Comparison of ENCODE assay signal across 10 cellular contexts in genomic region chr3:79361748-79362378, GRCh38.
A peak's percentile ranks its signal among the peaks of the same experiment; 100 is the strongest.
DNase-seq lines count a peak whose midpoint lies in the region; ATAC-seq, FAIRE-seq and TF ChIP-seq lines count a peak whose summit lies in the region.
"Had no signal": no experiment of that assay in that cellular context is flagged by ENCODE, and none has a peak within 500 bp of the region (broad histone marks: within the 10 kb centered on the region; RNA-seq: fewer than 3 reads in every experiment).

No MANE protein-coding gene starts in this region.

- DNase-seq in NCI-H1105 treated with DMSO at 0.1 percent for 48 hours (lab: John Stamatoyannopoulos, UW) = peak; percentile 31
- DNase-seq in NCI-H1105 (lab: John Stamatoyannopoulos, UW) = no peak
- DNase-seq in H7 = peak; percentile 18
- DNase-seq in NCI-H1694 (lab: John Stamatoyannopoulos, UW) = peak; percentile 27
- no peak for DNase-seq in astrocyte (ENCODE audit: low read depth)
- peak; percentile 42 for DNase-seq in kidney tubule cell (ENCODE audit: low spot score)
- DNase-seq in activated naive CD4-positive, alpha-beta T cell (lab: John Stamatoyannopoulos, UW) = no peak
- DNase-seq in activated naive CD4-positive, alpha-beta T cell treated with anti-CD3 and anti-CD28 coated beads, Interleukin-2, amount 50 U/mL, for 72 hours (ENCODE audit: low spot score in 2 of 2) = no peak

- H3K4me3 Mint-ChIP-seq in astrocyte (ENCODE audit: unreplicated experiment) = no peak overlapping the region
- H3K4me3 Mint-ChIP-seq: activated naive CD4-positive, alpha-beta T cell treated with anti-CD3 and anti-CD28 coated beads, Interleukin-2, amount 50 U/mL, for 24 hours had no signal

- H3K27ac Mint-ChIP-seq in astrocyte (ENCODE audit: unreplicated experiment) = no peak overlapping the region
- no peak overlapping the region for H3K27ac Mint-ChIP-seq in activated naive CD4-positive, alpha-beta T cell treated with anti-CD3 and anti-CD28 coated beads, Interleukin-2, amount 50 U/mL, for 72 hours

- no peak for FAIRE-seq in astrocyte (lab: Jason Lieb, UNC)

- H3K27me3 Mint-ChIP-seq in astrocyte (ENCODE audit: low read depth, unreplicated experiment) = no peaks in the 10 kb centered on the region
- H3K27me3 Mint-ChIP-seq: activated naive CD4-positive, alpha-beta T cell treated with anti-CD3 and anti-CD28 coated beads, Interleukin-2, amount 50 U/mL, for 24 hours had no signal

- no peaks in the 10 kb centered on the region for H3K27me3 ChIP-seq in H7 (ENCODE audit: control insufficient read depth, insufficient read depth, low read length)
- H3K27me3 ChIP-seq in astrocyte (ENCODE audit: insufficient read depth, low read length) = no peaks in the 10 kb centered on the region
- H3K27me3 ChIP-seq: BLaER1 treated with 17β-estradiol and CSF1 and Interleukin-3, amounts not matched to agents 10 nM and 100 nM had no signal

- H3K27ac ChIP-seq in astrocyte (ENCODE audit: low read depth, low read length) = no peak overlapping the region
- H3K27ac ChIP-seq: BLaER1 treated with 17β-estradiol and CSF1 and Interleukin-3, amounts not matched to agents 10 nM and 100 nM had no signal

- H4K20me1 ChIP-seq in astrocyte (ENCODE audit: insufficient read depth, low read length) = no peaks in the 10 kb centered on the region
- H4K20me1 ChIP-seq: BLaER1 treated with 17β-estradiol and CSF1 and Interleukin-3, amounts not matched to agents 10 nM and 100 nM had no signal

- no peak for ATAC-seq in activated naive CD4-positive, alpha-beta T cell treated with anti-CD3 and anti-CD28 coated beads, Interleukin-2, amount 50 U/mL, for 72 hours

- H3K4me1 ChIP-seq in astrocyte (ENCODE audit: insufficient read depth, low read length) = peaks cover 7% of the 10 kb centered on the region
- H3K4me1 ChIP-seq: BLaER1 treated with 17β-estradiol and CSF1 and Interleukin-3, amounts not matched to agents 10 nM and 100 nM had no signal

- peaks cover 4% of the 10 kb centered on the region for H3K9me3 Mint-ChIP-seq in astrocyte (ENCODE audit: unreplicated experiment)
- peaks cover 7 to 16% of the 10 kb centered on the region in 2 donors for H3K9me3 Mint-ChIP-seq in activated naive CD4-positive, alpha-beta T cell treated with anti-CD3 and anti-CD28 coated beads, Interleukin-2, amount 50 U/mL, for 72 hours

- peak; percentile 75 for TF ChIP-seq CTCF in astrocyte (IDR thresholded peaks at IDR 0.05; ENCODE audit: insufficient read depth, low read depth, low read length)

- no peak overlapping the region for H2AFZ ChIP-seq in astrocyte (ENCODE audit: low read depth, low read length)

- peaks cover 9% of the 10 kb centered on the region for H3K4me1 Mint-ChIP-seq in astrocyte (ENCODE audit: low read depth, unreplicated experiment)
- H3K4me1 Mint-ChIP-seq: activated naive CD4-positive, alpha-beta T cell treated with anti-CD3 and anti-CD28 coated beads, Interleukin-2, amount 50 U/mL, for 24 hours had no signal

- H3K4me3 ChIP-seq in H7 (ENCODE audit: insufficient read depth, low read depth, low read length) = no peak overlapping the region
- no peak overlapping the region for H3K4me3 ChIP-seq in astrocyte (ENCODE audit: insufficient read depth, low read depth, low read length)
- H3K4me3 ChIP-seq: BLaER1 treated with 17β-estradiol and CSF1 and Interleukin-3, amounts not matched to agents 10 nM and 100 nM had no signal

- H3K4me2 ChIP-seq in astrocyte (ENCODE audit: low read length) = no peak overlapping the region
- H3K4me2 ChIP-seq: BLaER1 treated with 17β-estradiol and CSF1 and Interleukin-3, amounts not matched to agents 10 nM and 100 nM had no signal

- no peak overlapping the region for H3K9ac ChIP-seq in astrocyte (ENCODE audit: low read length)
- H3K9ac ChIP-seq: BLaER1 treated with 17β-estradiol and CSF1 and Interleukin-3, amounts not matched to agents 10 nM and 100 nM had no signal

- H3K9me3 ChIP-seq in astrocyte (ENCODE audit: insufficient read depth, low read depth, low read length) = no peaks in the 10 kb centered on the region
- H3K9me3 ChIP-seq: BLaER1 treated with 17β-estradiol and CSF1 and Interleukin-3, amounts not matched to agents 10 nM and 100 nM had no signal

- H3K36me3 Mint-ChIP-seq in astrocyte (ENCODE audit: low read depth, unreplicated experiment) = no peaks in the 10 kb centered on the region
- no peaks in the 10 kb centered on the region for H3K36me3 Mint-ChIP-seq in activated naive CD4-positive, alpha-beta T cell treated with anti-CD3 and anti-CD28 coated beads, Interleukin-2, amount 50 U/mL, for 72 hours
- H3K36me3 Mint-ChIP-seq: activated naive CD4-positive, alpha-beta T cell treated with anti-CD3 and anti-CD28 coated beads, Interleukin-2, amount 50 U/mL, for 24 hours had no signal

- no peaks in the 10 kb centered on the region for H3K79me2 ChIP-seq in astrocyte (ENCODE audit: insufficient read depth, low read length)

- no peaks in the 10 kb centered on the region for H3K36me3 ChIP-seq in H7 (replicated peaks; ENCODE audit: control insufficient read depth, insufficient read depth, low read length)
- H3K36me3 ChIP-seq in astrocyte (ENCODE audit: insufficient read depth, low read length) = no peaks in the 10 kb centered on the region
- H3K36me3 ChIP-seq: BLaER1 treated with 17β-estradiol and CSF1 and Interleukin-3, amounts not matched to agents 10 nM and 100 nM had no signal

Comparison
In these comparisons a context has a peak if more than half of its experiments do, and no peak if none do; other contexts are left out.
1. DNase-seq: peak in NCI-H1105 treated with DMSO at 0.1 percent for 48 hours (single experiment), H7 (single experiment), NCI-H1694 (single experiment) and kidney tubule cell (single experiment); none in NCI-H1105 (single experiment), astrocyte (single experiment), activated naive CD4-positive, alpha-beta T cell (0 of 4) and activated naive CD4-positive, alpha-beta T cell treated with anti-CD3 and anti-CD28 coated beads, Interleukin-2, amount 50 U/mL, for 72 hours (0 of 2).